ENCODE assay signal across 17 cellular contexts in genomic region chr2:7983451-7983850, GRCh38.
DNase-seq lines count a peak whose midpoint lies in the region; ATAC-seq and TF ChIP-seq lines count a peak whose summit lies in the region.
"Had no signal": no experiment of that assay in that cellular context is flagged by ENCODE, and none has a peak within 500 bp of the region (broad histone marks: within the 10 kb centered on the region; RNA-seq: fewer than 3 reads in every experiment).

No MANE protein-coding gene starts in this region.

- no peak for ATAC-seq in stimulated activated naive CD8-positive, alpha-beta T cell treated with anti-CD3 and anti-CD28 coated beads, Interleukin-15, amount 100 ng/mL, for 72 hours
- ATAC-seq: A549 had no signal

- H4K8ac ChIP-seq in neuronal stem cell (ENCODE audit: low read depth, low read length): no peak overlapping the region

- H3K14ac ChIP-seq in neuronal stem cell (ENCODE audit: low read length): no peak overlapping the region

- H3K27me3 Mint-ChIP-seq in activated CD4-positive, alpha-beta T cell treated with anti-CD3 and anti-CD28 coated beads, Interleukin-2, amount 10 ng/mL, durations not matched to agents 24 days and 14 days: no peaks in the 10 kb centered on the region
- H3K27me3 Mint-ChIP-seq in stimulated activated naive CD8-positive, alpha-beta T cell treated with anti-CD3 and anti-CD28 coated beads, Interleukin-15, Interleukin-2, amounts not matched to agents 100 ng/mL and 50 ng/mL, for 24 hours: no peaks in the 10 kb centered on the region
- H3K27me3 Mint-ChIP-seq in stimulated activated naive CD8-positive, alpha-beta T cell treated with anti-CD3 and anti-CD28 coated beads, Interleukin-15, amount 100 ng/mL, for 72 hours: no peaks in the 10 kb centered on the region
- no peaks in the 10 kb centered on the region for H3K27me3 Mint-ChIP-seq in activated T-helper 2 cell treated with anti-CD3 and anti-CD28 coated beads, Interferon-gamma antibody, Interleukin-2, Interleukin-4, amounts not matched to agents 10 μg/mL and 5 μg/mL and 100 μg/mL, durations not matched to agents 14 hours and 24 hours and 36 hours (ENCODE audit: low read depth)
- H3K27me3 Mint-ChIP-seq: CD4-positive, alpha-beta memory T cell had no signal

- DNase-seq in activated CD4-positive, alpha-beta T cell treated with anti-CD3 and anti-CD28 coated beads, Interleukin-2, amount 10 ng/mL, durations not matched to agents 24 days and 14 days: no peak
- no peak for DNase-seq in activated CD4-positive, alpha-beta T cell treated with anti-CD3 and anti-CD28 coated beads, Interleukin-2, amount 50 U/mL, for 4 hours
- DNase-seq in stimulated activated naive CD8-positive, alpha-beta T cell treated with anti-CD3 and anti-CD28 coated beads, Interleukin-15, amount 100 ng/mL, for 72 hours: no peak
- no peak for DNase-seq in activated T-helper 2 cell treated with anti-CD3 and anti-CD28 coated beads, Interferon-gamma antibody, Interleukin-2, Interleukin-4, amounts not matched to agents 10 μg/mL and 5 μg/mL and 100 μg/mL, durations not matched to agents 14 hours and 24 hours and 36 hours (ENCODE audit: low spot score)
- no peak for DNase-seq in transverse colon
- no peak for DNase-seq in neuronal stem cell (ENCODE audit: low spot score)
- DNase-seq in ACHN: no peak
- DNase-seq: 8988T; C1 segment of cervical spinal cord; Caco-2; CD4-positive, alpha-beta memory T cell; DMS153; DND-41; H7; HCEC 1CT had no signal

- H2BK12ac ChIP-seq in neuronal stem cell (ENCODE audit: low read length): no peak overlapping the region

- H2AK5ac ChIP-seq in neuronal stem cell (ENCODE audit: low read depth, low read length): no peak overlapping the region

- H3K27ac Mint-ChIP-seq in activated CD4-positive, alpha-beta T cell treated with anti-CD3 and anti-CD28 coated beads, Interleukin-2, amount 10 ng/mL, durations not matched to agents 24 days and 14 days: peak overlapping the region; percentile 64
- H3K27ac Mint-ChIP-seq in stimulated activated naive CD8-positive, alpha-beta T cell treated with anti-CD3 and anti-CD28 coated beads, Interleukin-15, Interleukin-2, amounts not matched to agents 100 ng/mL and 50 ng/mL, for 24 hours: peak overlapping the region; percentile 4
- no peak overlapping the region for H3K27ac Mint-ChIP-seq in stimulated activated naive CD8-positive, alpha-beta T cell treated with anti-CD3 and anti-CD28 coated beads, Interleukin-15, amount 100 ng/mL, for 72 hours
- peak overlapping the region; percentile 34 for H3K27ac Mint-ChIP-seq in activated T-helper 2 cell treated with anti-CD3 and anti-CD28 coated beads, Interferon-gamma antibody, Interleukin-2, Interleukin-4, amounts not matched to agents 10 μg/mL and 5 μg/mL and 100 μg/mL, durations not matched to agents 14 hours and 24 hours and 36 hours
- H3K27ac Mint-ChIP-seq: CD4-positive, alpha-beta memory T cell had no signal

- H3K27ac ChIP-seq in transverse colon (peak overlapping the region in 1 of 4 donors; percentile 13), neuronal stem cell (replicated peaks; ENCODE audit: low read length) (no peak overlapping the region)
- H3K27ac ChIP-seq: A549 had no signal

- no peak overlapping the region for H3K4me3 Mint-ChIP-seq in activated CD4-positive, alpha-beta T cell treated with anti-CD3 and anti-CD28 coated beads, Interleukin-2, amount 10 ng/mL, durations not matched to agents 24 days and 14 days
- no peak overlapping the region for H3K4me3 Mint-ChIP-seq in stimulated activated naive CD8-positive, alpha-beta T cell treated with anti-CD3 and anti-CD28 coated beads, Interleukin-15, Interleukin-2, amounts not matched to agents 100 ng/mL and 50 ng/mL, for 24 hours
- H3K4me3 Mint-ChIP-seq in stimulated activated naive CD8-positive, alpha-beta T cell treated with anti-CD3 and anti-CD28 coated beads, Interleukin-15, amount 100 ng/mL, for 72 hours: no peak overlapping the region
- no peak overlapping the region for H3K4me3 Mint-ChIP-seq in activated T-helper 2 cell treated with anti-CD3 and anti-CD28 coated beads, Interferon-gamma antibody, Interleukin-2, Interleukin-4, amounts not matched to agents 10 μg/mL and 5 μg/mL and 100 μg/mL, durations not matched to agents 14 hours and 24 hours and 36 hours (ENCODE audit: low read depth)
- H3K4me3 Mint-ChIP-seq: CD4-positive, alpha-beta memory T cell had no signal

- H3K4me2 ChIP-seq in neuronal stem cell (ENCODE audit: insufficient read depth, low read length, poor library complexity, severe bottlenecking): no peak overlapping the region
- H3K4me2 ChIP-seq: A549 had no signal

- no peak overlapping the region for H3K18ac ChIP-seq in neuronal stem cell (ENCODE audit: low read length)

- no peak overlapping the region for H2BK15ac ChIP-seq in neuronal stem cell (ENCODE audit: low read length)

- no peaks in the 10 kb centered on the region for H3K27me3 ChIP-seq in transverse colon
- H3K27me3 ChIP-seq in neuronal stem cell (ENCODE audit: control insufficient read depth in 3 of 3, insufficient read depth in 3 of 3, low read depth in 1 of 3, low read length in 3 of 3): no peaks in the 10 kb centered on the region

- TF ChIP-seq CTCF in transverse colon (IDR thresholded peaks at IDR 0.05): no peak

- in situ Hi-C loops in transverse colon (cut with MboI; ENCODE audit: low pct_ligation_motif_present in 1 of 4, low pct_unique_long_range_greater_than_20kb in 1 of 4, low sequenced_read_pairs in 3 of 4): no loop called here
- in situ Hi-C loops in ACHN (cut with HindIII; ENCODE audit: low pct_ligation_motif_present, low pct_unique_long_range_greater_than_20kb, low sequenced_read_pairs): no loop called here

- H2AFZ ChIP-seq in neuronal stem cell (ENCODE audit: low read length): no peak overlapping the region

- no peak overlapping the region for H3K23ac ChIP-seq in neuronal stem cell (ENCODE audit: low read depth, low read length, poor library complexity)

- intact Hi-C loops in activated CD4-positive, alpha-beta T cell treated with anti-CD3 and anti-CD28 coated beads, Interleukin-2, amount 10 ng/mL, durations not matched to agents 24 days and 14 days (cut with micrococcal nuclease): loop anchor here (5.0 to 10.0 kb wide), 3 partner anchors 424 to 699 kb away; partner anchors contain the start of gene ID2
- intact Hi-C loops in activated T-helper 2 cell treated with anti-CD3 and anti-CD28 coated beads, Interferon-gamma antibody, Interleukin-2, Interleukin-4, amounts not matched to agents 10 μg/mL and 5 μg/mL and 100 μg/mL, durations not matched to agents 14 hours and 24 hours and 36 hours (cut with micrococcal nuclease): loop anchor here (2.0 to 5.0 kb wide), 6 partner anchors 67 to 559 kb away; no protein-coding TSS in a partner anchor
- intact Hi-C loops in transverse colon (cut with DNase I; ENCODE audit: low total_unique reads): no loop called here

- H3K9me3 ChIP-seq in transverse colon (peaks cover 0 to 6% of the 10 kb centered on the region in 2 donors), neuronal stem cell (replicated peaks in 1 of 2; ENCODE audit: control insufficient read depth in 2 of 2, insufficient read depth in 1 of 2, low read depth in 1 of 2, low read length in 2 of 2) (peaks cover 0 to 4% of the 10 kb centered on the region in 2 donors)

- no peak overlapping the region for H2BK5ac ChIP-seq in neuronal stem cell (ENCODE audit: low read length)

- H3K4ac ChIP-seq in neuronal stem cell (ENCODE audit: low read length): no peak overlapping the region

- H3K4me1 Mint-ChIP-seq in activated CD4-positive, alpha-beta T cell treated with anti-CD3 and anti-CD28 coated beads, Interleukin-2, amount 10 ng/mL, durations not matched to agents 24 days and 14 days: peaks cover 20% of the 10 kb centered on the region
- H3K4me1 Mint-ChIP-seq in stimulated activated naive CD8-positive, alpha-beta T cell treated with anti-CD3 and anti-CD28 coated beads, Interleukin-15, Interleukin-2, amounts not matched to agents 100 ng/mL and 50 ng/mL, for 24 hours (ENCODE audit: low read depth): peaks cover 29% of the 10 kb centered on the region
- H3K4me1 Mint-ChIP-seq in stimulated activated naive CD8-positive, alpha-beta T cell treated with anti-CD3 and anti-CD28 coated beads, Interleukin-15, amount 100 ng/mL, for 72 hours: peaks cover 24% of the 10 kb centered on the region
- peaks cover 32% of the 10 kb centered on the region for H3K4me1 Mint-ChIP-seq in activated T-helper 2 cell treated with anti-CD3 and anti-CD28 coated beads, Interferon-gamma antibody, Interleukin-2, Interleukin-4, amounts not matched to agents 10 μg/mL and 5 μg/mL and 100 μg/mL, durations not matched to agents 14 hours and 24 hours and 36 hours (ENCODE audit: low read depth)

- H3K36me3 Mint-ChIP-seq in activated CD4-positive, alpha-beta T cell treated with anti-CD3 and anti-CD28 coated beads, Interleukin-2, amount 10 ng/mL, durations not matched to agents 24 days and 14 days (ENCODE audit: low read depth): peaks cover 2% of the 10 kb centered on the region
- H3K36me3 Mint-ChIP-seq in stimulated activated naive CD8-positive, alpha-beta T cell treated with anti-CD3 and anti-CD28 coated beads, Interleukin-15, Interleukin-2, amounts not matched to agents 100 ng/mL and 50 ng/mL, for 24 hours (ENCODE audit: low read depth): no peaks in the 10 kb centered on the region
- peaks cover 7% of the 10 kb centered on the region for H3K36me3 Mint-ChIP-seq in activated T-helper 2 cell treated with anti-CD3 and anti-CD28 coated beads, Interferon-gamma antibody, Interleukin-2, Interleukin-4, amounts not matched to agents 10 μg/mL and 5 μg/mL and 100 μg/mL, durations not matched to agents 14 hours and 24 hours and 36 hours (ENCODE audit: low read depth)
- H3K36me3 Mint-ChIP-seq: CD4-positive, alpha-beta memory T cell had no signal

- no peaks in the 10 kb centered on the region for H3K4me1 ChIP-seq in transverse colon
- H3K4me1 ChIP-seq in neuronal stem cell (ENCODE audit: control insufficient read depth in 2 of 2, insufficient read depth in 1 of 2, low read depth in 1 of 2, low read length in 2 of 2): peaks cover 0 to 1% of the 10 kb centered on the region in 2 donors
- H3K4me1 ChIP-seq: A549, Caco-2 had no signal

- peaks cover 11% of the 10 kb centered on the region for H3K9me3 Mint-ChIP-seq in activated CD4-positive, alpha-beta T cell treated with anti-CD3 and anti-CD28 coated beads, Interleukin-2, amount 10 ng/mL, durations not matched to agents 24 days and 14 days
- H3K9me3 Mint-ChIP-seq in stimulated activated naive CD8-positive, alpha-beta T cell treated with anti-CD3 and anti-CD28 coated beads, Interleukin-15, Interleukin-2, amounts not matched to agents 100 ng/mL and 50 ng/mL, for 24 hours: peaks cover 10% of the 10 kb centered on the region
- H3K9me3 Mint-ChIP-seq in stimulated activated naive CD8-positive, alpha-beta T cell treated with anti-CD3 and anti-CD28 coated beads, Interleukin-15, amount 100 ng/mL, for 72 hours: peaks cover 7 to 10% of the 10 kb centered on the region in 2 donors
- H3K9me3 Mint-ChIP-seq in activated T-helper 2 cell treated with anti-CD3 and anti-CD28 coated beads, Interferon-gamma antibody, Interleukin-2, Interleukin-4, amounts not matched to agents 10 μg/mL and 5 μg/mL and 100 μg/mL, durations not matched to agents 14 hours and 24 hours and 36 hours: peaks cover 10% of the 10 kb centered on the region

- H4K91ac ChIP-seq in neuronal stem cell (ENCODE audit: low read depth, low read length, poor library complexity): no peak overlapping the region

- H3K9ac ChIP-seq in neuronal stem cell (ENCODE audit: low read depth, low read length, poor library complexity): no peak overlapping the region

- no peak overlapping the region for H2BK120ac ChIP-seq in neuronal stem cell (ENCODE audit: low read depth, low read length)

- peak; percentile 30 for TF ChIP-seq EP300 in transverse colon (IDR thresholded peaks at IDR 0.05; ENCODE audit: low read depth)

- H3K36me3 ChIP-seq in transverse colon (no peaks in the 10 kb centered on the region), neuronal stem cell (replicated peaks in 1 of 2; ENCODE audit: control insufficient read depth in 2 of 2, insufficient read depth in 2 of 2, low read length in 2 of 2) (no peaks in the 10 kb centered on the region)

- H3K79me1 ChIP-seq in neuronal stem cell (ENCODE audit: low read depth, low read length): no peaks in the 10 kb centered on the region

- no peak for TF ChIP-seq POLR2A in transverse colon (IDR thresholded peaks at IDR 0.05)

- WGBS in transverse colon (ENCODE audit: low coverage in 1 of 2), 2 donors: 66 to 70% methylated on average over 4 of the region's 4 CpGs
- no CpG with 5 or more reads among the region's 4 CpGs for WGBS in neuronal stem cell (ENCODE audit: extremely low coverage in 2 of 2, insufficient read length in 2 of 2, insufficient replicate concordance in 1 of 2), 2 donors

- no peak overlapping the region for H3K4me3 ChIP-seq in transverse colon
- no peak overlapping the region for H3K4me3 ChIP-seq in neuronal stem cell (ENCODE audit: low read length in 2 of 2)
- H3K4me3 ChIP-seq: A549 had no signal

Comparison
In these comparisons a context has a peak if more than half of its experiments do, and no peak if none do; other contexts are left out.
1. H3K27ac Mint-ChIP-seq: peak in activated CD4-positive, alpha-beta T cell treated with anti-CD3 and anti-CD28 coated beads, Interleukin-2, amount 10 ng/mL, durations not matched to agents 24 days and 14 days (single experiment), stimulated activated naive CD8-positive, alpha-beta T cell treated with anti-CD3 and anti-CD28 coated beads, Interleukin-15, Interleukin-2, amounts not matched to agents 100 ng/mL and 50 ng/mL, for 24 hours (single experiment) and activated T-helper 2 cell treated with anti-CD3 and anti-CD28 coated beads, Interferon-gamma antibody, Interleukin-2, Interleukin-4, amounts not matched to agents 10 μg/mL and 5 μg/mL and 100 μg/mL, durations not matched to agents 14 hours and 24 hours and 36 hours (single experiment); none in stimulated activated naive CD8-positive, alpha-beta T cell treated with anti-CD3 and anti-CD28 coated beads, Interleukin-15, amount 100 ng/mL, for 72 hours (0 of 2).